Comparison of ENCODE assay signal across 16 cellular contexts in genomic region chr18:63824220-63824525, GRCh38. TPM values are rescaled to one million over a fixed set of nuclear protein-coding genes. Genes with fewer than 3 reads are reported as not detected.
A peak's percentile ranks its signal among the peaks of the same experiment; 100 is the strongest.
DNase-seq lines count a peak whose midpoint lies in the region; ATAC-seq, FAIRE-seq and TF ChIP-seq lines count a peak whose summit lies in the region.
"Had no signal": no experiment of that assay in that cellular context is flagged by ENCODE, and none has a peak within 500 bp of the region (broad histone marks: within the 10 kb centered on the region; RNA-seq: fewer than 3 reads in every experiment).

No MANE protein-coding gene starts in this region.

- TF ChIP-seq CTCF in natural killer cell (IDR thresholded peaks at IDR 0.05) (peak; percentile 0), KMS-11 (conservative IDR thresholded peaks at IDR 0.05; ENCODE audit: low read depth, low read length) (0 out of 2 replicates have a peak, but pooled peaks have one; percentile 33), WTC11 (IDR thresholded peaks at IDR 0.05) (peak; percentile 3; the same call in 1 of the 2 replicates), psoas muscle (IDR thresholded peaks at IDR 0.05) (no peak), pancreas (IDR thresholded peaks at IDR 0.05) (peak in 1 of 4 donors; percentile 1)

- WGBS in psoas muscle, 3 donors = 83 to 97% (median 96%) methylated on average over 2 of the region's 2 CpGs
- WGBS in pancreas, 2 donors = 51 to 80% methylated on average over 2 of the region's 2 CpGs

- H3K27me3 Mint-ChIP-seq in natural killer cell (ENCODE audit: low read depth in 2 of 2) (peaks cover 0 to 6% of the 10 kb centered on the region in 2 donors), WTC11 (ENCODE audit: low read depth) (no peaks in the 10 kb centered on the region)
- peaks cover 0 to 8% of the 10 kb centered on the region in 2 donors for H3K27me3 Mint-ChIP-seq in natural killer cell treated with Interleukin-12 subunit alpha and Interleukin-12 subunit beta and Interleukin-15 and Interleukin-18, amount 100 ng/mL, for 72 hours
- H3K27me3 Mint-ChIP-seq in activated CD4-positive, alpha-beta memory T cell treated with anti-CD3 and anti-CD28 coated beads, Interleukin-2, amount 10 ng/mL, durations not matched to agents 7 days and 5 days = peaks cover 31% of the 10 kb centered on the region

- CTCF ChIA-PET in WTC11 (lab: Charles Lee) = interaction anchor here (0.6 to 2.0 kb wide), 7 partner anchors 19 to 312 kb away, joined by 3 to 9 read pairs (median 4); no protein-coding TSS in a partner anchor
- CTCF ChIA-PET in activated CD4-positive, alpha-beta memory T cell treated with anti-CD3 and anti-CD28 coated beads, Interleukin-2, amount 10 ng/mL, durations not matched to agents 7 days and 5 days (lab: Charles Lee) = interaction anchor here (1.0 to 1.6 kb wide), 6 partner anchors 9 to 210 kb away, joined by 3 to 11 read pairs (median 3); no protein-coding TSS in a partner anchor

- H3K79me2 ChIP-seq in KMS-11 (ENCODE audit: insufficient read depth, low read depth) = no peaks in the 10 kb centered on the region

- H3K4me1 ChIP-seq in KMS-11 (ENCODE audit: low read depth, poor library complexity, severe bottlenecking) (no peaks in the 10 kb centered on the region), psoas muscle (no peaks in the 10 kb centered on the region), pancreas (no peaks in the 10 kb centered on the region)
- H3K4me1 ChIP-seq: BE2C, Caco-2, HAP-1 had no signal

- H4K20me1 ChIP-seq in KMS-11 (ENCODE audit: insufficient read depth) = no peaks in the 10 kb centered on the region

- no peak overlapping the region for H2AFZ ChIP-seq in KMS-11 (ENCODE audit: low read depth)

- no peak overlapping the region for H3K4me2 ChIP-seq in KMS-11

- H3K9me3 ChIP-seq in psoas muscle = no peaks in the 10 kb centered on the region
- H3K9me3 ChIP-seq in pancreas = no peaks in the 10 kb centered on the region
- H3K9me3 ChIP-seq: BE2C, Caco-2, HAP-1 had no signal

- H3K27ac Mint-ChIP-seq in natural killer cell (no peak overlapping the region), WTC11 (no peak overlapping the region)
- no peak overlapping the region for H3K27ac Mint-ChIP-seq in natural killer cell treated with Interleukin-12 subunit alpha and Interleukin-12 subunit beta and Interleukin-15 and Interleukin-18, amount 100 ng/mL, for 72 hours
- H3K27ac Mint-ChIP-seq in activated CD4-positive, alpha-beta memory T cell treated with anti-CD3 and anti-CD28 coated beads, Interleukin-2, amount 10 ng/mL, durations not matched to agents 7 days and 5 days = no peak overlapping the region
- H3K27ac Mint-ChIP-seq: CD8-positive, alpha-beta memory T cell had no signal

- H3K36me3 Mint-ChIP-seq in natural killer cell = no peaks in the 10 kb centered on the region
- no peaks in the 10 kb centered on the region for H3K36me3 Mint-ChIP-seq in natural killer cell treated with Interleukin-12 subunit alpha and Interleukin-12 subunit beta and Interleukin-15 and Interleukin-18, amount 100 ng/mL, for 72 hours
- no peaks in the 10 kb centered on the region for H3K36me3 Mint-ChIP-seq in WTC11
- H3K36me3 Mint-ChIP-seq in activated CD4-positive, alpha-beta memory T cell treated with anti-CD3 and anti-CD28 coated beads, Interleukin-2, amount 10 ng/mL, durations not matched to agents 7 days and 5 days (ENCODE audit: low read depth) = no peaks in the 10 kb centered on the region
- H3K36me3 Mint-ChIP-seq: CD8-positive, alpha-beta memory T cell had no signal

- H3K4me1 Mint-ChIP-seq in natural killer cell (no peaks in the 10 kb centered on the region), WTC11 (peaks cover 14% of the 10 kb centered on the region)
- no peaks in the 10 kb centered on the region for H3K4me1 Mint-ChIP-seq in natural killer cell treated with Interleukin-12 subunit alpha and Interleukin-12 subunit beta and Interleukin-15 and Interleukin-18, amount 100 ng/mL, for 72 hours (ENCODE audit: low read depth in 2 of 2)
- H3K4me1 Mint-ChIP-seq in activated CD4-positive, alpha-beta memory T cell treated with anti-CD3 and anti-CD28 coated beads, Interleukin-2, amount 10 ng/mL, durations not matched to agents 7 days and 5 days = no peaks in the 10 kb centered on the region
- H3K4me1 Mint-ChIP-seq: CD8-positive, alpha-beta memory T cell had no signal

- H3K27ac ChIP-seq in KMS-11 (no peak overlapping the region), psoas muscle (no peak overlapping the region), pancreas (no peak overlapping the region)

- H3K4me3 ChIP-seq in KMS-11 (IDR thresholded peaks at IDR 0.05; ENCODE audit: insufficient read depth, low read depth, low read length) = no peak overlapping the region
- no peak overlapping the region for H3K4me3 ChIP-seq in psoas muscle
- H3K4me3 ChIP-seq in pancreas = no peak overlapping the region
- H3K4me3 ChIP-seq: HAP-1 had no signal

- POLR2A ChIA-PET in WTC11 (lab: Charles Lee) = no interaction called here
- POLR2A ChIA-PET in activated CD4-positive, alpha-beta memory T cell treated with anti-CD3 and anti-CD28 coated beads, Interleukin-2, amount 10 ng/mL, durations not matched to agents 7 days and 5 days (lab: Charles Lee) = no interaction called here

- DNase-seq in natural killer cell = no peak
- DNase-seq in natural killer cell treated with Interleukin-12 subunit alpha and Interleukin-12 subunit beta and Interleukin-15 and Interleukin-18, amount 100 ng/mL, for 72 hours (ENCODE audit: low spot score) = no peak
- no peak for DNase-seq in WTC11 (ENCODE audit: low spot score)
- no peak for DNase-seq in activated CD4-positive, alpha-beta memory T cell treated with anti-CD3 and anti-CD28 coated beads, Interleukin-2, amount 10 ng/mL, durations not matched to agents 7 days and 5 days
- DNase-seq in psoas muscle = no peak
- DNase-seq in pancreas = no peak
- DNase-seq: Caco-2; CD8-positive, alpha-beta memory T cell; GOT3 had no signal

- no peak for ATAC-seq in natural killer cell
- no peak for ATAC-seq in natural killer cell treated with Interleukin-12 subunit alpha and Interleukin-12 subunit beta and Interleukin-15 and Interleukin-18, amount 100 ng/mL, for 72 hours
- ATAC-seq in WTC11 = no peak
- no peak for ATAC-seq in psoas muscle
- no peak for ATAC-seq in pancreas
- ATAC-seq: HepG2 had no signal

- FAIRE-seq in pancreas (lab: Jason Lieb, UNC) = no peak
- FAIRE-seq: A204.1, GM12892, HepG2, HTR-8/SVneo had no signal

- H3K9ac ChIP-seq in KMS-11 = no peak overlapping the region

- intact Hi-C loops in natural killer cell (cut with micrococcal nuclease) = loop anchor here (10.0 kb wide), 1 partner anchor 151 kb away; the partner anchor contains the start of gene SERPINB8
- intact Hi-C loops in psoas muscle (cut with DNase I) = loop anchor here in 1 of 2 donors (10.0 kb wide), 2 partner anchors 111 to 161 kb away; no protein-coding TSS in a partner anchor
- intact Hi-C loops in pancreas (cut with DNase I) = loop anchor here in 1 of 3 donors (10.0 kb wide), 1 partner anchor 111 kb away; no protein-coding TSS in a partner anchor

- H3K9me3 Mint-ChIP-seq in natural killer cell = no peaks in the 10 kb centered on the region
- H3K9me3 Mint-ChIP-seq in natural killer cell treated with Interleukin-12 subunit alpha and Interleukin-12 subunit beta and Interleukin-15 and Interleukin-18, amount 100 ng/mL, for 72 hours = no peaks in the 10 kb centered on the region
- H3K9me3 Mint-ChIP-seq in WTC11 = no peaks in the 10 kb centered on the region
- H3K9me3 Mint-ChIP-seq in activated CD4-positive, alpha-beta memory T cell treated with anti-CD3 and anti-CD28 coated beads, Interleukin-2, amount 10 ng/mL, durations not matched to agents 7 days and 5 days = no peaks in the 10 kb centered on the region
- H3K9me3 Mint-ChIP-seq: CD8-positive, alpha-beta memory T cell had no signal

- H3K27me3 ChIP-seq in KMS-11 (ENCODE audit: insufficient read depth, low read depth) = no peaks in the 10 kb centered on the region
- H3K27me3 ChIP-seq in psoas muscle (ENCODE audit: insufficient read depth in 3 of 3, low read length in 2 of 3) = peaks cover 0 to 2% (median 0%) of the 10 kb centered on the region in 3 donors
- no peaks in the 10 kb centered on the region for H3K27me3 ChIP-seq in pancreas
- H3K27me3 ChIP-seq: BE2C had no signal

- no peaks in the 10 kb centered on the region for H3K36me3 ChIP-seq in KMS-11 (ENCODE audit: insufficient read depth)
- H3K36me3 ChIP-seq in psoas muscle (ENCODE audit: insufficient read depth in 1 of 2, low read depth in 1 of 2) = no peaks in the 10 kb centered on the region
- H3K36me3 ChIP-seq in pancreas = no peaks in the 10 kb centered on the region
- H3K36me3 ChIP-seq: BE2C, HAP-1 had no signal

- H3K4me3 Mint-ChIP-seq in natural killer cell (no peak overlapping the region), WTC11 (no peak overlapping the region)
- H3K4me3 Mint-ChIP-seq in natural killer cell treated with Interleukin-12 subunit alpha and Interleukin-12 subunit beta and Interleukin-15 and Interleukin-18, amount 100 ng/mL, for 72 hours = no peak overlapping the region
- H3K4me3 Mint-ChIP-seq in activated CD4-positive, alpha-beta memory T cell treated with anti-CD3 and anti-CD28 coated beads, Interleukin-2, amount 10 ng/mL, durations not matched to agents 7 days and 5 days = no peak overlapping the region
- H3K4me3 Mint-ChIP-seq: CD8-positive, alpha-beta memory T cell had no signal

TF ChIP-seq in WTC11, 78 proteins besides CTCF, POLR2A, EP300 and RAD21 (continues in another document):
- no peak for TF ChIP-seq IRF1 (CRISPR knock-in tag; IDR thresholded peaks at IDR 0.05)

RNA-seq across cellular contexts. Expression of gene SERPINB7, which starts 49.0 kb away (rescaled TPM):
- total RNA-seq in natural killer cell (not detected), WTC11 (2021) (not detected in 3 replicates), psoas muscle (not detected), pancreas (not detected)
- total RNA-seq in natural killer cell treated with Interleukin-12 subunit alpha and Interleukin-12 subunit beta and Interleukin-15 and Interleukin-18, amount 100 ng/mL, for 72 hours = not detected
- total RNA-seq in activated CD4-positive, alpha-beta memory T cell treated with anti-CD3 and anti-CD28 coated beads, Interleukin-2, amount 10 ng/mL, durations not matched to agents 7 days and 5 days = not detected
- polyA plus RNA-seq in psoas muscle (not detected), pancreas (not detected)
- total RNA-seq: Caco-2; CD8-positive, alpha-beta memory T cell; HepG2 had no signal
- polyA plus RNA-seq: CD8-positive, alpha-beta memory T cell; HepG2 had no signal
